Comparison of ENCODE assay signal across 1 cellular context in the genomic region with DNA sequence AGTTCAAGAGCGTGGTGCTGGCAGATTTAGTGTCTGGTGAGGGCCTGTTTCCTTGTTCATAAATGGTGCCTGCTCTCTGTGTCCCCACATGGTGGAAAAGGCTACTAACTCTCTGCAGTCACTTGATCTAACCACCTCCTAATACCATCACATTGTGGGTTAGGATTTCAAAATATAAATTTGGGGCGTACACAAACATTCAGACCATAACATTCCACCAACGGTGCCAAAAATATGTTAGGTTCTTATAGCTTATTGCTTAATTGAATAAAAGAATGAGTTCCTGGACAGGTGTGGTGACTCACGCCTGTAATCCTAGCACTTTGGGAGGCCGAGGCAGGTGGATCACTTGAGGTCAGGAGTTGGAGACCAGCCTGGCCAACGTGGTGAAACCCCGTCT.
TF ChIP-seq lines count a peak whose summit lies in the region.

No MANE protein-coding gene starts in this region.

TF ChIP-seq in HepG2, 621 proteins besides CTCF, POLR2A, EP300 and RAD21 (continued from another document):
- TF ChIP-seq, protein P1, sequence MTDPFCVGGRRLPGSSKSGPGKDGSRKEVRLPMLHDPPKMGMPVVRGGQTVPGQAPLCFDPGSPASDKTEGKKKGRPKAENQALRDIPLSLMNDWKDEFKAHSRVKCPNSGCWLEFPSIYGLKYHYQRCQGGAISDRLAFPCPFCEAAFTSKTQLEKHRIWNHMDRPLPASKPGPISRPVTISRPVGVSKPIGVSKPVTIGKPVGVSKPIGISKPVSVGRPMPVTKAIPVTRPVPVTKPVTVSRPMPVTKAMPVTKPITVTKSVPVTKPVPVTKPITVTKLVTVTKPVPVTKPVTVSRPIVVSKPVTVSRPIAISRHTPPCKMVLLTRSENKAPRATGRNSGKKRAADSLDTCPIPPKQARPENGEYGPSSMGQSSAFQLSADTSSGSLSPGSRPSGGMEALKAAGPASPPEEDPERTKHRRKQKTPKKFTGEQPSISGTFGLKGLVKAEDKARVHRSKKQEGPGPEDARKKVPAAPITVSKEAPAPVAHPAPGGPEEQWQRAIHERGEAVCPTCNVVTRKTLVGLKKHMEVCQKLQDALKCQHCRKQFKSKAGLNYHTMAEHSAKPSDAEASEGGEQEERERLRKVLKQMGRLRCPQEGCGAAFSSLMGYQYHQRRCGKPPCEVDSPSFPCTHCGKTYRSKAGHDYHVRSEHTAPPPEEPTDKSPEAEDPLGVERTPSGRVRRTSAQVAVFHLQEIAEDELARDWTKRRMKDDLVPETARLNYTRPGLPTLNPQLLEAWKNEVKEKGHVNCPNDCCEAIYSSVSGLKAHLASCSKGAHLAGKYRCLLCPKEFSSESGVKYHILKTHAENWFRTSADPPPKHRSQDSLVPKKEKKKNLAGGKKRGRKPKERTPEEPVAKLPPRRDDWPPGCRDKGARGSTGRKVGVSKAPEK (CRISPR knock-in tag; IDR thresholded peaks at IDR 0.05; ENCODE audit: borderline replicate concordance): no peak
- no peak for TF ChIP-seq ZNF350 (CRISPR knock-in tag; IDR thresholded peaks at IDR 0.05; ENCODE audit: borderline replicate concordance, low read depth)
TF ChIP-seq in HepG2: peak in this region for 1.
